ENCODE assay signal across 12 cellular contexts in the genomic region with DNA sequence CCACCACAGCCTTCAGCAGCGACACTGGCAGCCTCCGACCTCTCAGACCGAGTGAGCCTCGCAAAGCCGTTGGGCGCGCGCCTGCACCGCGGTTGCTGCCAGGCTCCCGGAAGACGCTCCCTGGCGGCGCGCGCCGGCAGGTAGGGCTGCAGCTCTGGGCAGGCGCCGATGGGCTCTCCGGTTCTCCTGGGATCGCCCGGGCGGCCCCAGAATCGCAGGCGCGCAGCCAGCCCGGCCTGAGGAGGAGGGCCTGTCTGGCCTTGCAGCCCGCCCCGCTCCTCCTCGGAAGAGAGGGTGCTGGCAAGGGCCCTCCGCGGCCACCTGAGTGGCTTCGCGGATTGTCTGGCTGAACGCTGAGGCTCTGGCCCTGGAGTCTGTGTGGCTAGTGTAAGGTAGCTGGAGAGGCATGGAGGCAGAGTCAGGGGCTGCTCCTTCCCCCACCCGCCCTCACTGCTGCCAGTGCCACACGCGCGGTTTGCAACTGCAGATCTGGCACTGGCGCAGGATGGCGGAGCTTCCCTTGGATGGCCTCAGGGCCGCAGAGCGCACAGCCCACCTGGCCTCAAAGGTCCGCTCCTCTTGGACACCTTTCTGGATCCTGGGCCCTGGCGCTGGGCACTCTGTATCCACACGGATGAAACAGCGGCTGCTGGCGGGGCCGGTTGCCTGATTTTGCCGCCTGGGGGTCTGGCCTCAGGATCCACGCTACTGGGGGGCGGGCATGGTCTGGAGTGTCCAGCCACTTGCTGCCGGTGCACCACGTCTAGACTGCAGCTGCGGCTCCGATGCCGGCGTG. TPM values are rescaled to one million over a fixed set of nuclear protein-coding genes. Genes with fewer than 3 reads are reported as not detected.
DNase-seq lines count a peak whose midpoint lies in the region; TF ChIP-seq lines count a peak whose summit lies in the region.
"Not testable (repeated sequence)": the region's sequence is repeated elsewhere in the genome, so short reads cannot be mapped to it uniquely, and the experiment has no call there.
"Had no signal": no experiment of that assay in that cellular context is flagged by ENCODE, and none has a peak within 500 bp of the region (broad histone marks: within the 10 kb centered on the region; RNA-seq: fewer than 3 reads in every experiment).

No MANE protein-coding gene starts in this region.

- H3K79me2 ChIP-seq in MM.1S (ENCODE audit: low read length); PC-9 (ENCODE audit: low read depth): not testable (repeated sequence)

- H3K27ac Mint-ChIP-seq in activated T-cell treated with anti-CD3 and anti-CD28 coated beads, Interleukin-2, amount 50 U/mL, for 24 hours; nephron progenitor cell: not testable (repeated sequence)

- not testable (repeated sequence) for H3F3A ChIP-seq in MM.1S (ENCODE audit: insufficient read depth, low read length); PC-9 (ENCODE audit: insufficient read depth, low read depth)

- not testable (repeated sequence) for H4K20me1 ChIP-seq in MM.1S (ENCODE audit: insufficient read depth, low read length); PC-9 (ENCODE audit: insufficient read depth)

- not testable (repeated sequence) for H3K9me3 Mint-ChIP-seq in activated T-cell treated with anti-CD3 and anti-CD28 coated beads, Interleukin-2, amount 50 U/mL, for 24 hours
- H3K9me3 Mint-ChIP-seq in nephron progenitor cell, result peaks cover 19% of the 10 kb centered on the region

- H3K4me1 ChIP-seq in MM.1S (ENCODE audit: low read length); PC-9 (replicated peaks; ENCODE audit: insufficient read depth); iPS-18a (ENCODE audit: control insufficient read depth, low read depth, low read length); testis: not testable (repeated sequence)

- intact Hi-C loops in PC-9 (cut with micrococcal nuclease; ENCODE audit: unreplicated experiment); testis (cut with DNase I; ENCODE audit: low total_unique reads): not testable (repeated sequence)

- peaks cover 45% of the 10 kb centered on the region for H3K27me3 Mint-ChIP-seq in activated T-cell treated with anti-CD3 and anti-CD28 coated beads, Interleukin-2, amount 50 U/mL, for 24 hours
- peaks cover 74% of the 10 kb centered on the region for H3K27me3 Mint-ChIP-seq in nephron progenitor cell (ENCODE audit: low read depth, poor library complexity)

- not testable (repeated sequence) for H3K36me3 ChIP-seq in MM.1S (replicated peaks; ENCODE audit: insufficient read depth, low read length); PC-9 (ENCODE audit: low read depth); iPS-18a (ENCODE audit: control insufficient read depth, low read depth, low read length); testis (ENCODE audit: low read depth, missing control alignments)

- DNase-seq in DMS 273 (lab: John Stamatoyannopoulos, UW; ENCODE audit: unreplicated experiment), result peak; percentile 56
- peak; percentile 69 for DNase-seq in MM.1S
- peak in 1 of 2 experiments; percentile 35 for DNase-seq in PC-9
- DNase-seq in activated T-cell treated with anti-CD3 and anti-CD28 coated beads, Interleukin-2, amount 50 U/mL, for 24 hours, result peak; percentile 29
- peak; percentile 43 for DNase-seq in ecto neural progenitor cell (ENCODE audit: low spot score)
- DNase-seq in nephron progenitor cell, result peak; percentile 64
- DNase-seq in testis, result peak; percentile 32

- peak overlapping the region; percentile 47; the same call in 1 of the 2 replicates for H3K4me2 ChIP-seq in MM.1S (ENCODE audit: low read depth, low read length)
- peak overlapping the region; percentile 63 for H3K4me2 ChIP-seq in PC-9

- H2AFZ ChIP-seq in MM.1S (ENCODE audit: low read length), result peak overlapping the region; percentile 69
- not testable (repeated sequence) for H2AFZ ChIP-seq in PC-9

- not testable (repeated sequence) for H3K9ac ChIP-seq in MM.1S (ENCODE audit: low read length); iPS-18a (ENCODE audit: low read length)

- H3K4me3 Mint-ChIP-seq in activated T-cell treated with anti-CD3 and anti-CD28 coated beads, Interleukin-2, amount 50 U/mL, for 24 hours, result peak overlapping the region; percentile 67
- peak overlapping the region; percentile 79 for H3K4me3 Mint-ChIP-seq in nephron progenitor cell

- POLR2A ChIA-PET in PC-9 (lab: Charles Lee; ENCODE audit: unreplicated experiment), result not testable (repeated sequence)

- H3K4me1 Mint-ChIP-seq in activated T-cell treated with anti-CD3 and anti-CD28 coated beads, Interleukin-2, amount 50 U/mL, for 24 hours (ENCODE audit: low read depth); nephron progenitor cell: not testable (repeated sequence)

- not testable (repeated sequence) for H3K9me3 ChIP-seq in MM.1S (replicated peaks; ENCODE audit: insufficient read depth, low read length); PC-9 (ENCODE audit: insufficient read depth, low read depth); iPS-18a (ENCODE audit: control insufficient read depth, low read depth, low read length); testis

- H3K9me2 ChIP-seq in MM.1S (replicated peaks; ENCODE audit: insufficient read depth, low read length); PC-9 (ENCODE audit: insufficient read depth): not testable (repeated sequence)

- WGBS in testis, 2 donors, result 5 to 8% methylated on average over 7 to 54 of the region's 58 CpGs

- not testable (repeated sequence) for TF ChIP-seq POLR2A in testis (IDR thresholded peaks at IDR 0.05)

- not testable (repeated sequence) for H3K27ac ChIP-seq in MM.1S (ENCODE audit: low read length); PC-9; iPS-18a (ENCODE audit: low read length); testis

- H3K36me3 Mint-ChIP-seq in activated T-cell treated with anti-CD3 and anti-CD28 coated beads, Interleukin-2, amount 50 U/mL, for 24 hours (ENCODE audit: low read depth); nephron progenitor cell (ENCODE audit: low read depth): not testable (repeated sequence)

- H3K4me3 ChIP-seq in MM.1S (ENCODE audit: low read length) (peak overlapping the region; percentile 34), PC-9 (peak overlapping the region; percentile 39; the same call in 1 of the 2 replicates), iPS-18a (ENCODE audit: low read length) (peak overlapping the region; percentile 24), testis (peak overlapping the region; percentile 25 to 47)

- BruUV-seq in PC-9 (replicated peaks; lab: Mats Ljungman, UMichigan), result not testable (repeated sequence)

- TF ChIP-seq CTCF in MM.1S (IDR thresholded peaks at IDR 0.05; ENCODE audit: low read length), result peak; percentile 9; the same call in 1 of the 2 replicates
- not testable (repeated sequence) for TF ChIP-seq CTCF in PC-9 (conservative IDR thresholded peaks at IDR 0.05); nephron progenitor cell (IDR thresholded peaks at IDR 0.05); testis (IDR thresholded peaks at IDR 0.05)

- CTCF ChIA-PET in PC-9 (lab: Charles Lee), result not testable (repeated sequence)

- H3K27me3 ChIP-seq in MM.1S (replicated peaks; ENCODE audit: insufficient read depth, low read length); PC-9 (ENCODE audit: insufficient read depth, low read depth); testis: not testable (repeated sequence)
- peaks cover 50% of the 10 kb centered on the region for H3K27me3 ChIP-seq in iPS-18a (ENCODE audit: control insufficient read depth, insufficient read depth, low read length)

RNA-seq across cellular contexts. Expression of a gene that starts 13.7 kb away (rescaled TPM):
- total RNA-seq in PC-9 (2021), result 0.15 TPM in 1 of 2 replicates, not detected in the other
- 10 to 100 TPM; 11.5 to 23.5 TPM for total RNA-seq in testis
- polyA plus RNA-seq in testis (ENCODE audit: insufficient read depth, low read depth, low replicate concordance), result 25.3 TPM
- total RNA-seq: aorta, dermis microvascular lymphatic vessel endothelial cell, fibroblast of villous mesenchyme had no signal
- polyA plus RNA-seq: aorta; naive thymus-derived CD4-positive, alpha-beta T cell had no signal

Comparison
In these comparisons a context has a peak if more than half of its experiments do, and no peak if none do; other contexts are left out.
1. RNA of a gene that starts 13.7 kb away (total RNA-seq): 11.5 to 23.5 TPM in testis; 0.15 TPM in PC-9; every median in the first group is over 10 times any median in the second.
2. Peak in every context shown above with its lines, with median percentiles within 50 percentile points of each other: H3K4me3 ChIP-seq.